8 cellular contexts compared by ENCODE assay signal in the genomic region with DNA sequence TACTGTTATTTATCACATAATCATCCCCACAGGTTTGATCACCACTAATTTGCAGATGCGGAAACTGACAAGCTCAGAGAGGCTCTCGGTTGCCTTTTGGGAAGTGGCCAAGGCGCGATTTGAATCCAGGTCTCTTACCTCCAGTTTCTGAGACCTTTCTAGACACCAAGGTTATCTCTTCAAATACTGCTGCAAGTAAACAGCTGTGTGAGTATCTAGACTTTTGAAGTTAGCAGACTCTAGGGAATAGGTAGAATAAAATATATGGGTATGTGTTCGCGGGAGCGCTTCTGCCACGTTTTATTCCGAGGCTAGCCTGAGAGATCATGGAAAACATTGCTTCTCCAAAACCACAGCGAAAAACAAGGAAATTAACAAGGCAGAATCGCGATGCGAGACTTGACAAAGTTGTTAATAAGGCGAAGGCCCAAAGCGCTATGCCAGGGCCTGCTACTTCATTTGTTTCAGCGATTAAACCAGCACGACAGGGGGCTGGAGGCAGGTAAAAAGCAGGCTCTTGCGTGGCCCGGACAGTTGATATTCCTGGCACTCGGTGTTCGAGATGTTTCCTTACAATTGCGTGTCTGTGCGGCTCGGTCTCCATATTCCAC. TPM values are rescaled to one million over a fixed set of nuclear protein-coding genes. Genes with fewer than 3 reads are reported as not detected.
DNase-seq lines count a peak whose midpoint lies in the region; FAIRE-seq and TF ChIP-seq lines count a peak whose summit lies in the region.

No MANE protein-coding gene starts in this region.

- H3K27ac Mint-ChIP-seq in activated naive CD8-positive, alpha-beta T cell treated with anti-CD3 and anti-CD28 coated beads for 36 hours, result peak overlapping the region; percentile 48

- DNase-seq in activated CD8-positive, alpha-beta memory T cell treated with anti-CD3 and anti-CD28 coated beads, Interleukin-2, amount 50 U/mL, for 48 hours, result peak; percentile 58
- DNase-seq in activated CD8-positive, alpha-beta memory T cell treated with anti-CD3 and anti-CD28 coated beads, Interleukin-2, amount 50 U/mL, for 4 hours, result no peak
- DNase-seq in activated naive CD8-positive, alpha-beta T cell treated with anti-CD3 and anti-CD28 coated beads for 36 hours, result no peak
- DNase-seq in keratinocyte (ENCODE audit: low read depth, low spot score) (no peak), thyroid gland (no peak), NCI-H345 (lab: John Stamatoyannopoulos, UW) (no peak), mucosa of gallbladder (ENCODE audit: low spot score) (no peak), NCI-H2029 treated with DMSO at 0.1 percent for 48 hours (lab: John Stamatoyannopoulos, UW) (no peak)

- H3K27me3 Mint-ChIP-seq in activated naive CD8-positive, alpha-beta T cell treated with anti-CD3 and anti-CD28 coated beads for 36 hours, result no peaks in the 10 kb centered on the region

- H3K4me3 ChIP-seq in keratinocyte (ENCODE audit: control insufficient read depth in 2 of 3, extremely low read depth in 1 of 3, insufficient read depth in 2 of 3, low read depth in 1 of 3, low read length in 3 of 3), result peak overlapping the region; percentile 68 to 78 (median 71)
- H3K4me3 ChIP-seq in thyroid gland (replicated peaks in 1 of 3), result peak overlapping the region in 2 of 3 donors; percentile 48 to 79

- H3K4me1 ChIP-seq in keratinocyte (ENCODE audit: control insufficient read depth, extremely low read depth, insufficient read depth, low read length), result peaks cover 17% of the 10 kb centered on the region
- peaks cover 6 to 7% of the 10 kb centered on the region in 2 donors for H3K4me1 ChIP-seq in thyroid gland

- intact Hi-C loops in thyroid gland (cut with DNase I), result loop anchor here (10.0 kb wide), 1 partner anchor 251 kb away; no protein-coding TSS in a partner anchor

- H3K79me2 ChIP-seq in keratinocyte (ENCODE audit: control insufficient read depth, insufficient read depth, low read length), result peaks cover 26% of the 10 kb centered on the region

- H3K9ac ChIP-seq in keratinocyte (ENCODE audit: control insufficient read depth, extremely low read depth, insufficient read depth, low read length), result peak overlapping the region; percentile 89

- H3K27ac ChIP-seq in keratinocyte (ENCODE audit: control insufficient read depth, insufficient read depth, low read length) (peak overlapping the region; percentile 92), thyroid gland (peak overlapping the region in 2 of 3 donors; percentile 86 to 90)

- H3K4me3 Mint-ChIP-seq in activated naive CD8-positive, alpha-beta T cell treated with anti-CD3 and anti-CD28 coated beads for 36 hours, result peak overlapping the region; percentile 73

- peak overlapping the region; percentile 85 for H3K4me2 ChIP-seq in keratinocyte (ENCODE audit: control insufficient read depth, extremely low read depth, insufficient read depth, low read depth, low read length)

- FAIRE-seq in keratinocyte (lab: Jason Lieb, UNC), result no peak

- peaks cover 3% of the 10 kb centered on the region for H4K20me1 ChIP-seq in keratinocyte (ENCODE audit: control insufficient read depth, extremely low read depth, insufficient read depth, low read length)

- H3K36me3 ChIP-seq in keratinocyte (ENCODE audit: control insufficient read depth in 2 of 2, extremely low read depth in 1 of 2, insufficient read depth in 2 of 2, low read length in 2 of 2) (no peaks in the 10 kb centered on the region), thyroid gland (no peaks in the 10 kb centered on the region)

- TF ChIP-seq CTCF in keratinocyte (optimal IDR thresholded peaks at IDR 0.05 in 1 of 3, IDR thresholded peaks at IDR 0.05 in 1 of 3, conservative IDR thresholded peaks at IDR 0.05 in 1 of 3; ENCODE audit: extremely low read depth in 1 of 3, insufficient read depth in 2 of 3, low read length in 3 of 3) (no peak), thyroid gland (IDR thresholded peaks at IDR 0.05) (no peak)

- H3K4me1 Mint-ChIP-seq in activated naive CD8-positive, alpha-beta T cell treated with anti-CD3 and anti-CD28 coated beads for 36 hours, result peaks cover 11% of the 10 kb centered on the region

- no peaks in the 10 kb centered on the region for H3K9me1 ChIP-seq in keratinocyte (ENCODE audit: control insufficient read depth, extremely low read depth, insufficient read depth, low read length)

- peak overlapping the region; percentile 68 for H2AFZ ChIP-seq in keratinocyte (ENCODE audit: control insufficient read depth, low read length)

- H3K27me3 ChIP-seq in keratinocyte (ENCODE audit: control insufficient read depth, extremely low read depth, insufficient read depth, low read length), result no peaks in the 10 kb centered on the region
- no peaks in the 10 kb centered on the region for H3K27me3 ChIP-seq in thyroid gland

- peaks cover 8% of the 10 kb centered on the region for H3K36me3 Mint-ChIP-seq in activated naive CD8-positive, alpha-beta T cell treated with anti-CD3 and anti-CD28 coated beads for 36 hours

- no peaks in the 10 kb centered on the region for H3K9me3 Mint-ChIP-seq in activated naive CD8-positive, alpha-beta T cell treated with anti-CD3 and anti-CD28 coated beads for 36 hours

- H3K9me3 ChIP-seq in keratinocyte (ENCODE audit: control insufficient read depth, low read depth, low read length) (no peaks in the 10 kb centered on the region), thyroid gland (no peaks in the 10 kb centered on the region)

- WGBS in thyroid gland, 2 donors, result 66 to 67% methylated on average over 24 of the region's 24 CpGs

- TF ChIP-seq POLR2A in thyroid gland (IDR thresholded peaks at IDR 0.05), result no peak

- dilution Hi-C loops in keratinocyte (cut with MboI; ENCODE audit: extremely low pct_ligation_motif_present, low sequenced_read_pairs), result no loop called here

RNA-seq across cellular contexts. Expression of gene JARID2, which starts 1.8 kb away (rescaled TPM):
- total RNA-seq in activated naive CD8-positive, alpha-beta T cell treated with anti-CD3 and anti-CD28 coated beads for 36 hours, result 10 to 100 TPM; 19.3 to 20.1 TPM
- polyA plus RNA-seq in keratinocyte, result 10.2 to 18.9 TPM (median 11.0 TPM) in 3 replicates
- polyA plus RNA-seq in keratinocyte (2011; ENCODE audit: low read depth), result 6.7 TPM
- polyA plus RNA-seq in keratinocyte (2011; cell fraction: cytosol; rRNA removed), result 8.1 and 8.2 TPM in 2 replicates
- polyA plus RNA-seq in keratinocyte (2011; cell fraction: nucleus; rRNA removed), result 27.9 and 30.7 TPM in 2 replicates
- polyA plus RNA-seq in keratinocyte (2012; ENCODE audit: low replicate concordance), result 8.8 and 18.5 TPM in 2 replicates
- 19.5 to 23.1 TPM (median 22.5 TPM) in 3 replicates for polyA minus RNA-seq in keratinocyte
- 12.3 TPM for polyA minus RNA-seq in keratinocyte (2011; cell fraction: cytosol; rRNA and poly(A)+ RNA removed)
- polyA minus RNA-seq in keratinocyte (2011; cell fraction: nucleus; rRNA and poly(A)+ RNA removed), result 25.2 and 39.8 TPM in 2 replicates
- total RNA-seq in thyroid gland (1 to 10 TPM; 6.6 to 8.1 (median 7.5) TPM), mucosa of gallbladder (10.7 TPM)
